In the genomic region with DNA sequence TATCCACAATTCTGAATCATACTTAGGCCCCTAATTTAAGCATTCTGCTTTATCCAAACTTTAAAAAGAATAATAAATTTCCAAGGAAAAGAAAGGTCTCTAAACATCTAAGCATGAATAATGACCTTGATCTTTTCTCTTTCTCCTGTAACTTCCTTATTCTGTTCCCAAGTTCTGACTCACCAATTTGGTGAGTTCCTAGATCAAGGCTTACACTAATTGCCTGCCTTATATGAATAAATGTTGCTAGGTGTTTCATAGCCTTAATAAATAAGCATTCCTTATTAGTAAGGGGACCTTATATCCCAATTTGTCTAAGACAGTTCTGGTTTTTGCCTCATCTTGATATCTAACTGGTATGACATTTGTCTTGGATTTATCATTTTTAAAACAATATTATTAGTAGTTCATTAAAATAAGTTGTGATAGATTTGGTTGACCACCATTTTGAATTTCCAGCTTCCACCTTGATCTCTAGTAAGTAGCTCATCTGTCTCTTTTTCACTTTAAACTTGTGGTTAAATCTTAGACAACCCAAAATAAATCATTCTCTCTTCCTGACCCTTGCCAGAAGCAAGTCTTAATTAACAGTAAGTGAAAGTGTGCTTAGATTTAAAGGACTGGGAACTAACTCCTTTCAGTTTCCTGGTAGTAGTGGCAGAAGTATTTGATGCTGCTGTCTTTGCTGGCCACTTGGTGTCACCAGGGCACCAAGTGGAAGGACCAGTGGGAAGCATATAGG, we compare ENCODE assay signal across 9 cellular contexts.
DNase-seq lines count a peak whose midpoint lies in the region; ATAC-seq and TF ChIP-seq lines count a peak whose summit lies in the region.
"Had no signal": no experiment of that assay in that cellular context is flagged by ENCODE, and none has a peak within 500 bp of the region (broad histone marks: within the 10 kb centered on the region; RNA-seq: fewer than 3 reads in every experiment).

No MANE protein-coding gene starts in this region.

- no peak for TF ChIP-seq POLR2A in heart left ventricle (IDR thresholded peaks at IDR 0.05)
- no peak for TF ChIP-seq POLR2A in suprapubic skin (IDR thresholded peaks at IDR 0.05)

- TF ChIP-seq EP300 in suprapubic skin (IDR thresholded peaks at IDR 0.05): no peak

- H3K27ac ChIP-seq in RWPE2 (ENCODE audit: poor library complexity, severe bottlenecking) (peak overlapping the region; percentile 75), heart left ventricle (peak overlapping the region; percentile 11 to 87 (median 75)), suprapubic skin (peak overlapping the region; percentile 51)
- H3K27ac ChIP-seq: SK-N-MC had no signal

- H3K27me3 ChIP-seq in RWPE2 (ENCODE audit: insufficient read depth, poor library complexity, severe bottlenecking) (no peaks in the 10 kb centered on the region), heart left ventricle (no peaks in the 10 kb centered on the region), suprapubic skin (no peaks in the 10 kb centered on the region)

- H3K4me1 ChIP-seq in RWPE2 (ENCODE audit: insufficient read depth, poor library complexity, severe bottlenecking): peaks cover 31% of the 10 kb centered on the region
- H3K4me1 ChIP-seq in heart left ventricle: peaks cover 8 to 44% (median 28%) of the 10 kb centered on the region in 12 donors
- peaks cover 29% of the 10 kb centered on the region for H3K4me1 ChIP-seq in suprapubic skin

- TF ChIP-seq CTCF in RWPE2 (IDR thresholded peaks at IDR 0.05; ENCODE audit: poor library complexity, severe bottlenecking) (peak; percentile 44), heart left ventricle (IDR thresholded peaks at IDR 0.05) (peak; percentile 35 to 64 (median 48)), suprapubic skin (IDR thresholded peaks at IDR 0.05) (peak in 1 of 2 donors; percentile 5)

- H3K9me3 ChIP-seq in RWPE2 (ENCODE audit: severe bottlenecking): no peaks in the 10 kb centered on the region
- H3K9me3 ChIP-seq in heart left ventricle: no peaks in the 10 kb centered on the region
- H3K9me3 ChIP-seq in suprapubic skin: no peaks in the 10 kb centered on the region

- ATAC-seq in RWPE2 (ENCODE audit: low read depth): no peak
- peak in 3 of 4 donors; percentile 49 to 50 (median 50) for ATAC-seq in heart left ventricle
- ATAC-seq in HG03457 (IDR thresholded peaks at IDR 0.05; ENCODE audit: unreplicated experiment): no peak
- ATAC-seq in HG02852 (IDR thresholded peaks at IDR 0.05; ENCODE audit: unreplicated experiment): no peak
- no peak for ATAC-seq in HG02981 (IDR thresholded peaks at IDR 0.05; ENCODE audit: unreplicated experiment)

- DNase-seq in SIG-M5 treated with dmso at 0.1 percent for 504 hours (lab: John Stamatoyannopoulos, UW; ENCODE audit: unreplicated experiment) (peak; percentile 25), SIG-M5 (lab: John Stamatoyannopoulos, UW) (no peak), RWPE2 (ENCODE audit: low spot score) (no peak), heart left ventricle (no peak), suprapubic skin (ENCODE audit: low spot score in 2 of 2) (no peak)

- H3K4me3 ChIP-seq in RWPE2 (ENCODE audit: severe bottlenecking) (no peak overlapping the region), heart left ventricle (no peak overlapping the region), suprapubic skin (no peak overlapping the region)
- H3K4me3 ChIP-seq: SK-N-MC had no signal

- no peaks in the 10 kb centered on the region for H3K36me3 ChIP-seq in RWPE2 (ENCODE audit: low read depth)
- no peaks in the 10 kb centered on the region for H3K36me3 ChIP-seq in heart left ventricle
- H3K36me3 ChIP-seq in suprapubic skin: no peaks in the 10 kb centered on the region

- intact Hi-C loops in heart left ventricle (cut with DNase I): loop anchor here in 4 of 10 donors (2.0 to 10.0 kb wide), 6 partner anchors 114 to 184 kb away; partner anchors contain the start of gene FNDC3A (in 2 of the 4)

Comparison
In these comparisons a context has a peak if more than half of its experiments do, and no peak if none do; other contexts are left out.
1. ATAC-seq: peak in heart left ventricle (3 of 4); none in RWPE2 (single experiment), HG03457 (single experiment), HG02852 (single experiment) and HG02981 (single experiment).
2. Peak in every context shown above with its lines, with median percentiles within 50 percentile points of each other: H3K27ac ChIP-seq.